ENCODE assay signal across 8 cellular contexts in genomic region chr2:173077506-173078177, GRCh38. TPM values are rescaled to one million over a fixed set of nuclear protein-coding genes. Genes with fewer than 3 reads are reported as not detected.
DNase-seq lines count a peak whose midpoint lies in the region; ATAC-seq and TF ChIP-seq lines count a peak whose summit lies in the region.

No MANE protein-coding gene starts in this region.

- no peaks in the 10 kb centered on the region for H3K9me3 ChIP-seq in right atrium auricular region
- H3K9me3 ChIP-seq in thyroid gland: no peaks in the 10 kb centered on the region

- ATAC-seq in stimulated activated naive CD8-positive, alpha-beta T cell treated with anti-CD3 and anti-CD28 coated beads, Interleukin-15, amount 100 ng/mL, for 72 hours: no peak
- no peak for ATAC-seq in GM19463 (IDR thresholded peaks at IDR 0.05; ENCODE audit: unreplicated experiment)

- TF ChIP-seq CTCF in WI38 (IDR thresholded peaks at IDR 0.05; ENCODE audit: low read depth, low read length) (no peak), right atrium auricular region (IDR thresholded peaks at IDR 0.05) (no peak), thyroid gland (IDR thresholded peaks at IDR 0.05) (no peak)

- no peaks in the 10 kb centered on the region for H3K36me3 ChIP-seq in right atrium auricular region
- H3K36me3 ChIP-seq in thyroid gland: no peaks in the 10 kb centered on the region

- H3K4me1 ChIP-seq in right atrium auricular region (peaks cover 0 to 41% of the 10 kb centered on the region in 2 donors), thyroid gland (peaks cover 6 to 12% of the 10 kb centered on the region in 2 donors)

- intact Hi-C loops in activated CD4-positive, alpha-beta memory T cell treated with anti-CD3 and anti-CD28 coated beads for 36 hours (cut with micrococcal nuclease): loop anchor here (2.0 kb wide), 2 partner anchors 51 to 133 kb away; no protein-coding TSS in a partner anchor
- intact Hi-C loops in thyroid gland (cut with DNase I): loop anchor here (10.0 kb wide), 1 partner anchor 137 kb away; no protein-coding TSS in a partner anchor

- no peak for DNase-seq in activated CD4-positive, alpha-beta memory T cell treated with anti-CD3 and anti-CD28 coated beads, Interleukin-2, amount 10 ng/mL, durations not matched to agents 7 days and 5 days
- no peak for DNase-seq in activated CD4-positive, alpha-beta memory T cell treated with anti-CD3 and anti-CD28 coated beads for 36 hours
- DNase-seq in right atrium auricular region (ENCODE audit: low spot score) (no peak), thyroid gland (no peak), NCI-H69 (lab: John Stamatoyannopoulos, UW) (no peak)
- no peak for DNase-seq in stimulated activated naive CD8-positive, alpha-beta T cell treated with anti-CD3 and anti-CD28 coated beads, Interleukin-15, amount 100 ng/mL, for 72 hours

- POLR2A ChIA-PET in activated CD4-positive, alpha-beta memory T cell treated with anti-CD3 and anti-CD28 coated beads, Interleukin-2, amount 10 ng/mL, durations not matched to agents 7 days and 5 days (lab: Charles Lee): interaction anchor here (0.9 kb wide), 1 partner anchor 74 kb away, joined by 4 read pairs; no protein-coding TSS in a partner anchor
- POLR2A ChIA-PET in activated CD4-positive, alpha-beta memory T cell treated with anti-CD3 and anti-CD28 coated beads for 36 hours (lab: Charles Lee): no interaction called here

- H3K36me3 Mint-ChIP-seq in activated CD4-positive, alpha-beta memory T cell treated with anti-CD3 and anti-CD28 coated beads, Interleukin-2, amount 10 ng/mL, durations not matched to agents 7 days and 5 days (ENCODE audit: low read depth): peaks cover 7% of the 10 kb centered on the region
- no peaks in the 10 kb centered on the region for H3K36me3 Mint-ChIP-seq in activated CD4-positive, alpha-beta memory T cell treated with anti-CD3 and anti-CD28 coated beads for 36 hours

- CTCF ChIA-PET in activated CD4-positive, alpha-beta memory T cell treated with anti-CD3 and anti-CD28 coated beads, Interleukin-2, amount 10 ng/mL, durations not matched to agents 7 days and 5 days (lab: Charles Lee): interaction anchor here (1.0 kb wide), 1 partner anchor 13 kb away, joined by 4 read pairs; no protein-coding TSS in a partner anchor
- CTCF ChIA-PET in activated CD4-positive, alpha-beta memory T cell treated with anti-CD3 and anti-CD28 coated beads for 36 hours (lab: Charles Lee): no interaction called here

- peak overlapping the region; percentile 80 for H3K4me3 ChIP-seq in WI38 (ENCODE audit: low read depth, low read length)
- peak overlapping the region; percentile 65 to 82 for H3K4me3 ChIP-seq in right atrium auricular region
- H3K4me3 ChIP-seq in thyroid gland (replicated peaks in 1 of 3): peak overlapping the region in 1 of 3 donors; percentile 57

- H3K27me3 ChIP-seq in right atrium auricular region (no peaks in the 10 kb centered on the region), thyroid gland (no peaks in the 10 kb centered on the region)

- TF ChIP-seq POLR2A in thyroid gland (IDR thresholded peaks at IDR 0.05): no peak

- H3K27me3 Mint-ChIP-seq in activated CD4-positive, alpha-beta memory T cell treated with anti-CD3 and anti-CD28 coated beads, Interleukin-2, amount 10 ng/mL, durations not matched to agents 7 days and 5 days: peaks cover 29% of the 10 kb centered on the region
- peaks cover 32% of the 10 kb centered on the region for H3K27me3 Mint-ChIP-seq in activated CD4-positive, alpha-beta memory T cell treated with anti-CD3 and anti-CD28 coated beads for 36 hours
- peaks cover 38% of the 10 kb centered on the region for H3K27me3 Mint-ChIP-seq in stimulated activated naive CD8-positive, alpha-beta T cell treated with anti-CD3 and anti-CD28 coated beads, Interleukin-15, amount 100 ng/mL, for 72 hours

- peak overlapping the region; percentile 77 for H3K4me3 Mint-ChIP-seq in activated CD4-positive, alpha-beta memory T cell treated with anti-CD3 and anti-CD28 coated beads, Interleukin-2, amount 10 ng/mL, durations not matched to agents 7 days and 5 days
- no peak overlapping the region for H3K4me3 Mint-ChIP-seq in activated CD4-positive, alpha-beta memory T cell treated with anti-CD3 and anti-CD28 coated beads for 36 hours
- H3K4me3 Mint-ChIP-seq in stimulated activated naive CD8-positive, alpha-beta T cell treated with anti-CD3 and anti-CD28 coated beads, Interleukin-15, amount 100 ng/mL, for 72 hours: peak overlapping the region in 1 of 2 donors; percentile 81

- peak overlapping the region; percentile 94 to 98 for H3K27ac ChIP-seq in right atrium auricular region
- H3K27ac ChIP-seq in thyroid gland: peak overlapping the region in 2 of 3 donors; percentile 94 to 96

- H3K9me3 Mint-ChIP-seq in activated CD4-positive, alpha-beta memory T cell treated with anti-CD3 and anti-CD28 coated beads, Interleukin-2, amount 10 ng/mL, durations not matched to agents 7 days and 5 days: no peaks in the 10 kb centered on the region
- no peaks in the 10 kb centered on the region for H3K9me3 Mint-ChIP-seq in activated CD4-positive, alpha-beta memory T cell treated with anti-CD3 and anti-CD28 coated beads for 36 hours
- no peaks in the 10 kb centered on the region for H3K9me3 Mint-ChIP-seq in stimulated activated naive CD8-positive, alpha-beta T cell treated with anti-CD3 and anti-CD28 coated beads, Interleukin-15, amount 100 ng/mL, for 72 hours

- no peak overlapping the region for H3K27ac Mint-ChIP-seq in activated CD4-positive, alpha-beta memory T cell treated with anti-CD3 and anti-CD28 coated beads, Interleukin-2, amount 10 ng/mL, durations not matched to agents 7 days and 5 days
- H3K27ac Mint-ChIP-seq in activated CD4-positive, alpha-beta memory T cell treated with anti-CD3 and anti-CD28 coated beads for 36 hours: no peak overlapping the region
- H3K27ac Mint-ChIP-seq in stimulated activated naive CD8-positive, alpha-beta T cell treated with anti-CD3 and anti-CD28 coated beads, Interleukin-15, amount 100 ng/mL, for 72 hours: no peak overlapping the region

- H3K4me1 Mint-ChIP-seq in activated CD4-positive, alpha-beta memory T cell treated with anti-CD3 and anti-CD28 coated beads, Interleukin-2, amount 10 ng/mL, durations not matched to agents 7 days and 5 days: peaks cover 24% of the 10 kb centered on the region
- H3K4me1 Mint-ChIP-seq in activated CD4-positive, alpha-beta memory T cell treated with anti-CD3 and anti-CD28 coated beads for 36 hours (ENCODE audit: low read depth): peaks cover 14% of the 10 kb centered on the region
- H3K4me1 Mint-ChIP-seq in stimulated activated naive CD8-positive, alpha-beta T cell treated with anti-CD3 and anti-CD28 coated beads, Interleukin-15, amount 100 ng/mL, for 72 hours: peaks cover 30% of the 10 kb centered on the region

- WGBS in thyroid gland, 2 donors: 70 to 78% methylated on average over 5 of the region's 5 CpGs

RNA-seq across cellular contexts. Expression of gene MAP3K20, which starts 2.0 kb away (rescaled TPM):
- total RNA-seq in activated CD4-positive, alpha-beta memory T cell treated with anti-CD3 and anti-CD28 coated beads, Interleukin-2, amount 10 ng/mL, durations not matched to agents 7 days and 5 days: 10 to 100 TPM; 13.7 to 15.2 TPM
- total RNA-seq in activated CD4-positive, alpha-beta memory T cell treated with anti-CD3 and anti-CD28 coated beads for 36 hours: 1 to 10 TPM; 6.5 to 7.0 TPM
- 100 to 1,000 TPM; 141 to 223 TPM for total RNA-seq in right atrium auricular region
- 10 to 100 TPM; 24.1 to 34.5 (median 25.6) TPM for total RNA-seq in thyroid gland
